22 cellular contexts compared by ENCODE assay signal in genomic region chr1:74686941-74687340, GRCh38. TPM values are rescaled to one million over a fixed set of nuclear protein-coding genes. Genes with fewer than 3 reads are reported as not detected.
A peak's percentile ranks its signal among the peaks of the same experiment; 100 is the strongest.
DNase-seq lines count a peak whose midpoint lies in the region; ATAC-seq and TF ChIP-seq lines count a peak whose summit lies in the region.
"Had no signal": no experiment of that assay in that cellular context is flagged by ENCODE, and none has a peak within 500 bp of the region (broad histone marks: within the 10 kb centered on the region; RNA-seq: fewer than 3 reads in every experiment).

No MANE protein-coding gene starts in this region.

- H3K9ac ChIP-seq in neural progenitor cell: no peak overlapping the region
- H3K9ac ChIP-seq: KMS-11, SK-N-SH had no signal

- H3K4me3 ChIP-seq in WERI-Rb-1 (ENCODE audit: low read depth, low read length) (no peak overlapping the region), neural progenitor cell (no peak overlapping the region)

- H3K4me1 ChIP-seq in neural progenitor cell: no peaks in the 10 kb centered on the region

- H3K27ac ChIP-seq in WERI-Rb-1 (peak overlapping the region; percentile 12), neural progenitor cell (no peak overlapping the region)
- H3K27ac ChIP-seq: KMS-11, RWPE1 had no signal

- no peak overlapping the region for H2AFZ ChIP-seq in neural progenitor cell (replicated peaks)

- H3K27me3 ChIP-seq in WERI-Rb-1 (ENCODE audit: insufficient read depth, low read depth, severe bottlenecking): no peaks in the 10 kb centered on the region
- H3K27me3 ChIP-seq in neural progenitor cell: no peaks in the 10 kb centered on the region

- no peaks in the 10 kb centered on the region for H3K79me2 ChIP-seq in neural progenitor cell (ENCODE audit: low read depth)

- H3K4me1 Mint-ChIP-seq in neural progenitor cell: peaks cover 15% of the 10 kb centered on the region

- no peak for ATAC-seq in GM18870 (IDR thresholded peaks at IDR 0.05; ENCODE audit: unreplicated experiment)

- DNase-seq in NCI-H1694 (lab: John Stamatoyannopoulos, UW): peak; percentile 53
- peak; percentile 61 for DNase-seq in NCI-H2171 treated with DMSO at 0.1 percent for 48 hours (lab: John Stamatoyannopoulos, UW)
- peak; percentile 50 for DNase-seq in WERI-Rb-1
- no peak for DNase-seq in neural progenitor cell (ENCODE audit: low spot score)
- DNase-seq in activated gamma-delta T cell treated with Interleukin-2 at 50 U/mL for 16 hours: no peak
- no peak for DNase-seq in SIG-M5 treated with dmso at 0.1 percent for 504 hours (lab: John Stamatoyannopoulos, UW; ENCODE audit: unreplicated experiment)
- DNase-seq: CD4-positive, CD25-positive, alpha-beta regulatory T cell; DND-41; GOT3; HCEC 1CT; IMR-90; NCI-H1092 treated with DMSO at 0.1 percent for 48 hours; NCI-H187; NCI-H2107; NCI-H345; NK-92 treated with Interleukin-12 subunit alpha and Interleukin-12 subunit beta, amount 100 ng/mL, for 24 hours; SHP77 treated with DMSO at 0.1 percent for 48 hours; SK-N-SH; T-helper 2 cell had no signal

- no peaks in the 10 kb centered on the region for H3K27me3 Mint-ChIP-seq in neural progenitor cell (ENCODE audit: insufficient read depth, low read depth)

- TF ChIP-seq CTCF in WERI-Rb-1 (IDR thresholded peaks at IDR 0.05; ENCODE audit: low read depth, low read length): no peak
- no peak for TF ChIP-seq CTCF in neural progenitor cell (IDR thresholded peaks at IDR 0.05)

- no peak overlapping the region for H3K4me2 ChIP-seq in neural progenitor cell
- H3K4me2 ChIP-seq: KMS-11, SK-N-SH had no signal

- H3K9me3 ChIP-seq in WERI-Rb-1 (ENCODE audit: severe bottlenecking): no peaks in the 10 kb centered on the region
- no peaks in the 10 kb centered on the region for H3K9me3 ChIP-seq in neural progenitor cell (ENCODE audit: low read depth)
- H3K9me3 ChIP-seq: SK-N-SH had no signal

- H3K27ac Mint-ChIP-seq in neural progenitor cell: peak overlapping the region; percentile 44
- H3K27ac Mint-ChIP-seq: CD4-positive, CD25-positive, alpha-beta regulatory T cell had no signal

- H3F3A ChIP-seq in neural progenitor cell (ENCODE audit: low read depth): no peaks in the 10 kb centered on the region

- H3K36me3 ChIP-seq in WERI-Rb-1 (no peaks in the 10 kb centered on the region), neural progenitor cell (no peaks in the 10 kb centered on the region)

- H3K36me3 Mint-ChIP-seq in neural progenitor cell: no peaks in the 10 kb centered on the region
- H3K36me3 Mint-ChIP-seq: CD4-positive, CD25-positive, alpha-beta regulatory T cell had no signal

- H3K4me3 Mint-ChIP-seq in neural progenitor cell: no peak overlapping the region
- H3K4me3 Mint-ChIP-seq: CD4-positive, CD25-positive, alpha-beta regulatory T cell had no signal

- no peaks in the 10 kb centered on the region for H3K9me3 Mint-ChIP-seq in neural progenitor cell
- H3K9me3 Mint-ChIP-seq: CD4-positive, CD25-positive, alpha-beta regulatory T cell had no signal

- no peaks in the 10 kb centered on the region for H4K20me1 ChIP-seq in neural progenitor cell (ENCODE audit: low read depth)

RNA-seq across cellular contexts. Expression of gene ERICH3, which starts 13.3 kb away (rescaled TPM):
- 0.03 TPM in 1 of 2 replicates, not detected in the other for total RNA-seq in neural progenitor cell (ENCODE audit: low replicate concordance)
- total RNA-seq: CD4-positive, CD25-positive, alpha-beta regulatory T cell; IMR-90 had no signal

RNA-seq across cellular contexts. Expression of gene CRYZ, which starts 45.9 kb away (rescaled TPM):
- total RNA-seq in neural progenitor cell (ENCODE audit: low replicate concordance): not detected in 2 replicates

RNA-seq across cellular contexts. Expression of gene TYW3, which starts 46.0 kb away (rescaled TPM):
- total RNA-seq in neural progenitor cell (ENCODE audit: low replicate concordance): 0.13 TPM in 1 of 2 replicates, not detected in the other

Comparison
In these comparisons a context has a peak if more than half of its experiments do, and no peak if none do; other contexts are left out.
1. DNase-seq: peak in NCI-H1694 (single experiment), NCI-H2171 treated with DMSO at 0.1 percent for 48 hours (single experiment) and WERI-Rb-1 (single experiment); none in neural progenitor cell (single experiment), activated gamma-delta T cell treated with Interleukin-2 at 50 U/mL for 16 hours (single experiment) and SIG-M5 treated with dmso at 0.1 percent for 504 hours (single experiment).